Comparison of ENCODE assay signal across 1 cellular context in the genomic region with DNA sequence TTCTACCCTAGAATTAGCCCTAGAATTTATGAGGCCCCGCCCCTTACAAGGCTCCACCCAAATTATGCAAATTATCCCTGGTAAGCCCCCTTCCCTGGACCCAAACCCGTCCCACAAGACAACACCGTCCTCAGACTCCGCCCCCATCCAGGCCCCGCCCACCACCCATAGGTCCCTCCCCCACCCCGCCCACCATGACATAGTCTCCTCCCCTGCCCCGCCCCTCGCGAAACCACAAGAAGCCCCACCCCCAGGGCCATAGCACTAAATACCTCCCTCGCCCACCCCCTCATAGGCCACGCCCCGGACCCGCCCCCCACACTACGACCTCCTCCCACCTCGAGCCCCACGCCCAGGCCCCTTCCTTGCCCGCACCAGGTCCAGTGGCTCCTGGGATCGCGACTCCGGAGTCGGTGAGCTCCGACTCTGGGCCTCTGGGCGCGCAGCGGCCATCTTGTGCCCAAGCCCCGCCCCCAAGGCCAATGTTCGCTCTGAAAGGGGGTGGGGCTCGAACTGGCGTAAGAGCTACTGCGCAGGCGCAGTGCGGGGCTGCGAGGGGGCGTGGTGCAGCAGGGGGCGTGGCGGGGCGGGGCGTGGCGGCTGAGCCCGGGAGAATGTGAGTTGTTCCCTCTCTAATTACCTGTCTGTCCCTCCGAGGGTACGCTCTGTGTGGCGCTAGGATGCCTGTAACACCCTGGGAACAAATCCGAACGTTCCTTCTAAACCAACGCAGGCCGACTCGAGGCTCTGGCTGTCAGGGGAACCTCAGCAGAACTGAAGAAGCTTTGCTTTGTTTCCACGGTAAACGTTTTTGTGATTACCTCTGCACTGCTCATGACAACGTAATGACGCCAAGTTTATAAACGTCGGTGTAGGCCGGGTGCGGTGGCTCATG.
A peak's percentile ranks its signal among the peaks of the same experiment; 100 is the strongest.
TF ChIP-seq lines count a peak whose summit lies in the region.

A gene with protein sequence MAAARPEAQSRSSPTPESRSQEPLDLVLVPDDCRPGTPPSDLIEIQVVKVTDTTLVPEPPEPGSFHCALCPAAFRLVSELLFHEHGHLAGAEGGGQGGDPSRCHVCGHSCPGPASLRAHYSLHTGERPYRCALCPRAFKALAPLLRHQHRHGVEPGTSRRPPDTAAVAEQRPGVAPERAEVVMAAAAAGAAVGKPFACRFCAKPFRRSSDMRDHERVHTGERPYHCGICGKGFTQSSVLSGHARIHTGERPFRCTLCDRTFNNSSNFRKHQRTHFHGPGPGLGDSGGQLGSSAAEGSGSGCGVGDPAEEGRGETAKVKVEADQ (minus strand): TSS at position 458 of the 895 bp plus-strand sequence. CDS start 5 bp downstream, at position 453.

TF ChIP-seq in K562, 482 proteins besides CTCF, POLR2A, EP300 and RAD21 (continues in another document):
- TF ChIP-seq, protein P1, sequence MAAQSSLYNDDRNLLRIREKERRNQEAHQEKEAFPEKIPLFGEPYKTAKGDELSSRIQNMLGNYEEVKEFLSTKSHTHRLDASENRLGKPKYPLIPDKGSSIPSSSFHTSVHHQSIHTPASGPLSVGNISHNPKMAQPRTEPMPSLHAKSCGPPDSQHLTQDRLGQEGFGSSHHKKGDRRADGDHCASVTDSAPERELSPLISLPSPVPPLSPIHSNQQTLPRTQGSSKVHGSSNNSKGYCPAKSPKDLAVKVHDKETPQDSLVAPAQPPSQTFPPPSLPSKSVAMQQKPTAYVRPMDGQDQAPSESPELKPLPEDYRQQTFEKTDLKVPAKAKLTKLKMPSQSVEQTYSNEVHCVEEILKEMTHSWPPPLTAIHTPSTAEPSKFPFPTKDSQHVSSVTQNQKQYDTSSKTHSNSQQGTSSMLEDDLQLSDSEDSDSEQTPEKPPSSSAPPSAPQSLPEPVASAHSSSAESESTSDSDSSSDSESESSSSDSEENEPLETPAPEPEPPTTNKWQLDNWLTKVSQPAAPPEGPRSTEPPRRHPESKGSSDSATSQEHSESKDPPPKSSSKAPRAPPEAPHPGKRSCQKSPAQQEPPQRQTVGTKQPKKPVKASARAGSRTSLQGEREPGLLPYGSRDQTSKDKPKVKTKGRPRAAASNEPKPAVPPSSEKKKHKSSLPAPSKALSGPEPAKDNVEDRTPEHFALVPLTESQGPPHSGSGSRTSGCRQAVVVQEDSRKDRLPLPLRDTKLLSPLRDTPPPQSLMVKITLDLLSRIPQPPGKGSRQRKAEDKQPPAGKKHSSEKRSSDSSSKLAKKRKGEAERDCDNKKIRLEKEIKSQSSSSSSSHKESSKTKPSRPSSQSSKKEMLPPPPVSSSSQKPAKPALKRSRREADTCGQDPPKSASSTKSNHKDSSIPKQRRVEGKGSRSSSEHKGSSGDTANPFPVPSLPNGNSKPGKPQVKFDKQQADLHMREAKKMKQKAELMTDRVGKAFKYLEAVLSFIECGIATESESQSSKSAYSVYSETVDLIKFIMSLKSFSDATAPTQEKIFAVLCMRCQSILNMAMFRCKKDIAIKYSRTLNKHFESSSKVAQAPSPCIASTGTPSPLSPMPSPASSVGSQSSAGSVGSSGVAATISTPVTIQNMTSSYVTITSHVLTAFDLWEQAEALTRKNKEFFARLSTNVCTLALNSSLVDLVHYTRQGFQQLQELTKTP (IDR thresholded peaks at IDR 0.05; ENCODE audit: low read depth in 1 of 2, partially characterized antibody in 2 of 2) = no peak
- peak; percentile 83 for TF ChIP-seq MEIS2 (IDR thresholded peaks at IDR 0.05; ENCODE audit: partially characterized antibody)
- TF ChIP-seq MTA3 (IDR thresholded peaks at IDR 0.05; ENCODE audit: borderline replicate concordance) = 0 out of 2 replicates have a peak, but pooled peaks have one; percentile 45
- TF ChIP-seq CCAR2 (IDR thresholded peaks at IDR 0.05; ENCODE audit: low read depth, low read length) = no peak
- no peak for TF ChIP-seq SMARCA5 (IDR thresholded peaks at IDR 0.05)
- TF ChIP-seq CCNT2 (IDR thresholded peaks at IDR 0.05; ENCODE audit: borderline replicate concordance, extremely low read depth, insufficient read length, low read depth, low read length) = peak; percentile 76
- TF ChIP-seq, protein P2, sequence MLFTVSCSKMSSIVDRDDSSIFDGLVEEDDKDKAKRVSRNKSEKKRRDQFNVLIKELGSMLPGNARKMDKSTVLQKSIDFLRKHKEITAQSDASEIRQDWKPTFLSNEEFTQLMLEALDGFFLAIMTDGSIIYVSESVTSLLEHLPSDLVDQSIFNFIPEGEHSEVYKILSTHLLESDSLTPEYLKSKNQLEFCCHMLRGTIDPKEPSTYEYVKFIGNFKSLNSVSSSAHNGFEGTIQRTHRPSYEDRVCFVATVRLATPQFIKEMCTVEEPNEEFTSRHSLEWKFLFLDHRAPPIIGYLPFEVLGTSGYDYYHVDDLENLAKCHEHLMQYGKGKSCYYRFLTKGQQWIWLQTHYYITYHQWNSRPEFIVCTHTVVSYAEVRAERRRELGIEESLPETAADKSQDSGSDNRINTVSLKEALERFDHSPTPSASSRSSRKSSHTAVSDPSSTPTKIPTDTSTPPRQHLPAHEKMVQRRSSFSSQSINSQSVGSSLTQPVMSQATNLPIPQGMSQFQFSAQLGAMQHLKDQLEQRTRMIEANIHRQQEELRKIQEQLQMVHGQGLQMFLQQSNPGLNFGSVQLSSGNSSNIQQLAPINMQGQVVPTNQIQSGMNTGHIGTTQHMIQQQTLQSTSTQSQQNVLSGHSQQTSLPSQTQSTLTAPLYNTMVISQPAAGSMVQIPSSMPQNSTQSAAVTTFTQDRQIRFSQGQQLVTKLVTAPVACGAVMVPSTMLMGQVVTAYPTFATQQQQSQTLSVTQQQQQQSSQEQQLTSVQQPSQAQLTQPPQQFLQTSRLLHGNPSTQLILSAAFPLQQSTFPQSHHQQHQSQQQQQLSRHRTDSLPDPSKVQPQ (CRISPR knock-in tag; IDR thresholded peaks at IDR 0.05; ENCODE audit: borderline replicate concordance) = no peak
- TF ChIP-seq MEF2A (IDR thresholded peaks at IDR 0.05; ENCODE audit: control insufficient read depth, low read depth, low read length) = no peak
- no peak for TF ChIP-seq PRPF4 (IDR thresholded peaks at IDR 0.05; ENCODE audit: insufficient read depth, low read depth, low read length, poor library complexity, severe bottlenecking)
- TF ChIP-seq, protein P3, sequence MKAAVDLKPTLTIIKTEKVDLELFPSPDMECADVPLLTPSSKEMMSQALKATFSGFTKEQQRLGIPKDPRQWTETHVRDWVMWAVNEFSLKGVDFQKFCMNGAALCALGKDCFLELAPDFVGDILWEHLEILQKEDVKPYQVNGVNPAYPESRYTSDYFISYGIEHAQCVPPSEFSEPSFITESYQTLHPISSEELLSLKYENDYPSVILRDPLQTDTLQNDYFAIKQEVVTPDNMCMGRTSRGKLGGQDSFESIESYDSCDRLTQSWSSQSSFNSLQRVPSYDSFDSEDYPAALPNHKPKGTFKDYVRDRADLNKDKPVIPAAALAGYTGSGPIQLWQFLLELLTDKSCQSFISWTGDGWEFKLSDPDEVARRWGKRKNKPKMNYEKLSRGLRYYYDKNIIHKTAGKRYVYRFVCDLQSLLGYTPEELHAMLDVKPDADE (conservative IDR thresholded peaks at IDR 0.05; ENCODE audit: control insufficient read depth, low read depth, low read length) = peak; percentile 60; the same call in 1 of the 2 replicates
- no peak for TF ChIP-seq PYGO2 (tag; IDR thresholded peaks at IDR 0.05)
- TF ChIP-seq, protein P4, sequence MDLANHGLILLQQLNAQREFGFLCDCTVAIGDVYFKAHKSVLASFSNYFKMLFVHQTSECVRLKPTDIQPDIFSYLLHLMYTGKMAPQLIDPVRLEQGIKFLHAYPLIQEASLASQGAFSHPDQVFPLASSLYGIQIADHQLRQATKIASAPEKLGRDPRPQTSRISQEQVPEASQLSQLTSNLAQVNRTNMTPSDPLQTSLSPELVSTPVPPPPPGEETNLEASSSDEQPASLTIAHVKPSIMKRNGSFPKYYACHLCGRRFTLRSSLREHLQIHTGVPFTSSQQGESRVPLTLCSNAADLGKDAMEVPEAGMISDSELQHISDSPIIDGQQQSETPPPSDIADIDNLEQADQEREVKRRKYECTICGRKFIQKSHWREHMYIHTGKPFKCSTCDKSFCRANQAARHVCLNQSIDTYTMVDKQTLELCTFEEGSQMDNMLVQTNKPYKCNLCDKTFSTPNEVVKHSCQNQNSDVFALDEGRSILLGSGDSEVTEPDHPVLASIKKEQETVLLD (IDR thresholded peaks at IDR 0.05) = peak; percentile 97
- TF ChIP-seq CREM (IDR thresholded peaks at IDR 0.05; ENCODE audit: low read depth) = peak; percentile 19; the same call in 1 of the 2 replicates
- peak; percentile 33; the same call in 1 of the 2 replicates for TF ChIP-seq CTBP1 (IDR thresholded peaks at IDR 0.05; ENCODE audit: borderline replicate concordance)
- TF ChIP-seq, protein P5, sequence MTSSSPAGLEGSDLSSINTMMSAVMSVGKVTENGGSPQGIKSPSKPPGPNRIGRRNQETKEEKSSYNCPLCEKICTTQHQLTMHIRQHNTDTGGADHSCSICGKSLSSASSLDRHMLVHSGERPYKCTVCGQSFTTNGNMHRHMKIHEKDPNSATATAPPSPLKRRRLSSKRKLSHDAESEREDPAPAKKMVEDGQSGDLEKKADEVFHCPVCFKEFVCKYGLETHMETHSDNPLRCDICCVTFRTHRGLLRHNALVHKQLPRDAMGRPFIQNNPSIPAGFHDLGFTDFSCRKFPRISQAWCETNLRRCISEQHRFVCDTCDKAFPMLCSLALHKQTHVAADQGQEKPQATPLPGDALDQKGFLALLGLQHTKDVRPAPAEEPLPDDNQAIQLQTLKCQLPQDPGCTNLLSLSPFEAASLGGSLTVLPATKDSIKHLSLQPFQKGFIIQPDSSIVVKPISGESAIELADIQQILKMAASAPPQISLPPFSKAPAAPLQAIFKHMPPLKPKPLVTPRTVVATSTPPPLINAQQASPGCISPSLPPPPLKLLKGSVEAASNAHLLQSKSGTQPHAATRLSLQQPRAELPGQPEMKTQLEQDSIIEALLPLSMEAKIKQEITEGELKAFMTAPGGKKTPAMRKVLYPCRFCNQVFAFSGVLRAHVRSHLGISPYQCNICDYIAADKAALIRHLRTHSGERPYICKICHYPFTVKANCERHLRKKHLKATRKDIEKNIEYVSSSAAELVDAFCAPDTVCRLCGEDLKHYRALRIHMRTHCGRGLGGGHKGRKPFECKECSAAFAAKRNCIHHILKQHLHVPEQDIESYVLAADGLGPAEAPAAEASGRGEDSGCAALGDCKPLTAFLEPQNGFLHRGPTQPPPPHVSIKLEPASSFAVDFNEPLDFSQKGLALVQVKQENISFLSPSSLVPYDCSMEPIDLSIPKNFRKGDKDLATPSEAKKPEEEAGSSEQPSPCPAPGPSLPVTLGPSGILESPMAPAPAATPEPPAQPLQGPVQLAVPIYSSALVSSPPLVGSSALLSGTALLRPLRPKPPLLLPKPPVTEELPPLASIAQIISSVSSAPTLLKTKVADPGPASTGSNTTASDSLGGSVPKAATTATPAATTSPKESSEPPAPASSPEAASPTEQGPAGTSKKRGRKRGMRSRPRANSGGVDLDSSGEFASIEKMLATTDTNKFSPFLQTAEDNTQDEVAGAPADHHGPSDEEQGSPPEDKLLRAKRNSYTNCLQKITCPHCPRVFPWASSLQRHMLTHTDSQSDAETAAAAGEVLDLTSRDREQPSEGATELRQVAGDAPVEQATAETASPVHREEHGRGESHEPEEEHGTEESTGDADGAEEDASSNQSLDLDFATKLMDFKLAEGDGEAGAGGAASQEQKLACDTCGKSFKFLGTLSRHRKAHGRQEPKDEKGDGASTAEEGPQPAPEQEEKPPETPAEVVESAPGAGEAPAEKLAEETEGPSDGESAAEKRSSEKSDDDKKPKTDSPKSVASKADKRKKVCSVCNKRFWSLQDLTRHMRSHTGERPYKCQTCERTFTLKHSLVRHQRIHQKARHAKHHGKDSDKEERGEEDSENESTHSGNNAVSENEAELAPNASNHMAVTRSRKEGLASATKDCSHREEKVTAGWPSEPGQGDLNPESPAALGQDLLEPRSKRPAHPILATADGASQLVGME (CRISPR knock-in tag; IDR thresholded peaks at IDR 0.05) = no peak
- TF ChIP-seq, protein P6, sequence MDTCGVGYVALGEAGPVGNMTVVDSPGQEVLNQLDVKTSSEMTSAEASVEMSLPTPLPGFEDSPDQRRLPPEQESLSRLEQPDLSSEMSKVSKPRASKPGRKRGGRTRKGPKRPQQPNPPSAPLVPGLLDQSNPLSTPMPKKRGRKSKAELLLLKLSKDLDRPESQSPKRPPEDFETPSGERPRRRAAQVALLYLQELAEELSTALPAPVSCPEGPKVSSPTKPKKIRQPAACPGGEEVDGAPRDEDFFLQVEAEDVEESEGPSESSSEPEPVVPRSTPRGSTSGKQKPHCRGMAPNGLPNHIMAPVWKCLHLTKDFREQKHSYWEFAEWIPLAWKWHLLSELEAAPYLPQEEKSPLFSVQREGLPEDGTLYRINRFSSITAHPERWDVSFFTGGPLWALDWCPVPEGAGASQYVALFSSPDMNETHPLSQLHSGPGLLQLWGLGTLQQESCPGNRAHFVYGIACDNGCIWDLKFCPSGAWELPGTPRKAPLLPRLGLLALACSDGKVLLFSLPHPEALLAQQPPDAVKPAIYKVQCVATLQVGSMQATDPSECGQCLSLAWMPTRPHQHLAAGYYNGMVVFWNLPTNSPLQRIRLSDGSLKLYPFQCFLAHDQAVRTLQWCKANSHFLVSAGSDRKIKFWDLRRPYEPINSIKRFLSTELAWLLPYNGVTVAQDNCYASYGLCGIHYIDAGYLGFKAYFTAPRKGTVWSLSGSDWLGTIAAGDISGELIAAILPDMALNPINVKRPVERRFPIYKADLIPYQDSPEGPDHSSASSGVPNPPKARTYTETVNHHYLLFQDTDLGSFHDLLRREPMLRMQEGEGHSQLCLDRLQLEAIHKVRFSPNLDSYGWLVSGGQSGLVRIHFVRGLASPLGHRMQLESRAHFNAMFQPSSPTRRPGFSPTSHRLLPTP (IDR thresholded peaks at IDR 0.05; ENCODE audit: borderline replicate concordance, extremely low read depth, insufficient read length) = no peak
- no peak for TF ChIP-seq ATF1 (CRISPR knock-in tag; IDR thresholded peaks at IDR 0.05)
- peak; percentile 72 for TF ChIP-seq ATF1 (tag; IDR thresholded peaks at IDR 0.05)
- TF ChIP-seq, protein P7, sequence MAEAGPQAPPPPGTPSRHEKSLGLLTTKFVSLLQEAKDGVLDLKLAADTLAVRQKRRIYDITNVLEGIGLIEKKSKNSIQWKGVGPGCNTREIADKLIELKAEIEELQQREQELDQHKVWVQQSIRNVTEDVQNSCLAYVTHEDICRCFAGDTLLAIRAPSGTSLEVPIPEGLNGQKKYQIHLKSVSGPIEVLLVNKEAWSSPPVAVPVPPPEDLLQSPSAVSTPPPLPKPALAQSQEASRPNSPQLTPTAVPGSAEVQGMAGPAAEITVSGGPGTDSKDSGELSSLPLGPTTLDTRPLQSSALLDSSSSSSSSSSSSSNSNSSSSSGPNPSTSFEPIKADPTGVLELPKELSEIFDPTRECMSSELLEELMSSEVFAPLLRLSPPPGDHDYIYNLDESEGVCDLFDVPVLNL (CRISPR knock-in tag; IDR thresholded peaks at IDR 0.05; ENCODE audit: low read depth) = peak; percentile 71; the same call in 1 of the 2 replicates
- TF ChIP-seq HDAC2 (IDR thresholded peaks at IDR 0.05) = no peak
- no peak for TF ChIP-seq ZFP1 (CRISPR knock-in tag; IDR thresholded peaks at IDR 0.05)
- TF ChIP-seq ZNF184 (CRISPR knock-in tag; IDR thresholded peaks at IDR 0.05) = no peak
- TF ChIP-seq, protein P8, sequence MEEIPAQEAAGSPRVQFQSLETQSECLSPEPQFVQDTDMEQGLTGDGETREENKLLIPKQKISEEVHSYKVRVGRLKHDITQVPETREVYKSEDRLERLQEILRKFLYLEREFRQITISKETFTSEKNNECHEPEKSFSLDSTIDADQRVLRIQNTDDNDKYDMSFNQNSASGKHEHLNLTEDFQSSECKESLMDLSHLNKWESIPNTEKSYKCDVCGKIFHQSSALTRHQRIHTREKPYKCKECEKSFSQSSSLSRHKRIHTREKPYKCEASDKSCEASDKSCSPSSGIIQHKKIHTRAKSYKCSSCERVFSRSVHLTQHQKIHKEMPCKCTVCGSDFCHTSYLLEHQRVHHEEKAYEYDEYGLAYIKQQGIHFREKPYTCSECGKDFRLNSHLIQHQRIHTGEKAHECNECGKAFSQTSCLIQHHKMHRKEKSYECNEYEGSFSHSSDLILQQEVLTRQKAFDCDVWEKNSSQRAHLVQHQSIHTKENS (CRISPR knock-in tag; IDR thresholded peaks at IDR 0.05) = no peak
- peak; percentile 26; the same call in 1 of the 2 replicates for TF ChIP-seq ZBTB7A (IDR thresholded peaks at IDR 0.05; ENCODE audit: borderline replicate concordance, control insufficient read depth, low read depth, low read length)
- TF ChIP-seq TAL1 (IDR thresholded peaks at IDR 0.05) = no peak
- TF ChIP-seq ZNF316 (IDR thresholded peaks at IDR 0.05) = no peak
- peak; percentile 46; the same call in 1 of the 2 replicates for TF ChIP-seq MXI1 (IDR thresholded peaks at IDR 0.05; ENCODE audit: low read depth, low read length)
